14 cellular contexts compared by ENCODE assay signal in the genomic region with DNA sequence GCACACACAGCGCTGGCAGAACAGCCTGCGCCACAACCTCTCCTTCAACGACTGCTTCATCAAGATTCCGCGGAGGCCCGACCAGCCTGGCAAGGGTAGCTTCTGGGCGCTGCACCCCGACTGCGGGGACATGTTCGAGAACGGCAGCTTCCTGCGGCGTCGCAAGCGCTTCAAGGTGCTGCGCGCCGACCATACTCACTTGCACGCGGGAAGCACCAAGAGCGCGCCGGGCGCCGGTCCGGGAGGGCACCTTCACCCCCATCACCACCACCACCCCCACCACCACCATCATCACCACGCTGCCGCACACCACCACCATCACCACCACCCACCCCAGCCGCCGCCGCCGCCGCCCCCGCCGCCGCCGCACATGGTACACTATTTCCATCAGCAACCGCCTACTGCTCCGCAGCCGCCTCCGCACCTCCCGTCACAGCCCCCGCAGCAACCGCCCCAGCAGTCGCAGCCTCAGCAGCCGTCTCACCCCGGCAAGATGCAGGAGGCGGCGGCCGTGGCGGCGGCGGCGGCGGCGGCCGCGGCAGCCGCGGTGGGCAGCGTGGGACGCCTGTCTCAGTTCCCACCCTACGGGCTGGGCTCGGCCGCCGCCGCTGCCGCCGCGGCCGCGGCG. TPM values are rescaled to one million over a fixed set of nuclear protein-coding genes. Genes with fewer than 3 reads are reported as not detected.
DNase-seq lines count a peak whose midpoint lies in the region; ATAC-seq and TF ChIP-seq lines count a peak whose summit lies in the region.
"Had no signal": no experiment of that assay in that cellular context is flagged by ENCODE, and none has a peak within 500 bp of the region (broad histone marks: within the 10 kb centered on the region; RNA-seq: fewer than 3 reads in every experiment).

No MANE protein-coding gene starts in this region.

- TF ChIP-seq CTCF in BE2C (IDR thresholded peaks at IDR 0.05; ENCODE audit: low read depth, low read length) = no peak
- TF ChIP-seq CTCF in GM13976 (IDR thresholded peaks at IDR 0.05; ENCODE audit: borderline replicate concordance, control extremely low read depth, extremely low read depth, insufficient read depth, missing control alignments) = no peak

- POLR2A ChIA-PET in activated naive CD8-positive, alpha-beta T cell treated with anti-CD3 and anti-CD28 coated beads, Interleukin-2, amount 10 ng/mL, durations not matched to agents 7 days and 5 days (lab: Charles Lee) = no interaction called here
- POLR2A ChIA-PET in naive thymus-derived CD4-positive, alpha-beta T cell (lab: Charles Lee) = no interaction called here

- in situ Hi-C loops in GM13976 (cut with MboI; ENCODE audit: low sequenced_read_pairs, unreplicated experiment) = no loop called here

- H3K4me1 Mint-ChIP-seq in activated naive CD8-positive, alpha-beta T cell treated with anti-CD3 and anti-CD28 coated beads, Interleukin-2, amount 10 ng/mL, durations not matched to agents 7 days and 5 days = peaks cover 15% of the 10 kb centered on the region
- peaks cover 12 to 43% (median 30%) of the 10 kb centered on the region in 7 donors for H3K4me1 Mint-ChIP-seq in naive thymus-derived CD4-positive, alpha-beta T cell

- no peaks in the 10 kb centered on the region; the same call in 1 of the 2 replicates for H3K4me1 ChIP-seq in BE2C
- peaks cover 3 to 8% of the 10 kb centered on the region in 2 donors for H3K4me1 ChIP-seq in naive thymus-derived CD4-positive, alpha-beta T cell (ENCODE audit: control insufficient read depth in 2 of 2, insufficient read depth in 2 of 2, low read length in 2 of 2)

- H3K27ac Mint-ChIP-seq in activated naive CD8-positive, alpha-beta T cell treated with anti-CD3 and anti-CD28 coated beads, Interleukin-2, amount 10 ng/mL, durations not matched to agents 7 days and 5 days = peak overlapping the region; percentile 78
- peak overlapping the region in 1 of 9 donors; percentile 70 for H3K27ac Mint-ChIP-seq in naive thymus-derived CD4-positive, alpha-beta T cell
- H3K27ac Mint-ChIP-seq: activated naive CD4-positive, alpha-beta T cell treated with anti-CD3 and anti-CD28 coated beads for 36 hours had no signal

- H3K27me3 ChIP-seq in BE2C = peaks cover 99% of the 10 kb centered on the region
- H3K27me3 ChIP-seq in naive thymus-derived CD4-positive, alpha-beta T cell (ENCODE audit: control insufficient read depth in 2 of 2, insufficient read depth in 2 of 2, low read length in 2 of 2) = peaks cover 0 to 8% of the 10 kb centered on the region in 2 donors

- H3K4me3 ChIP-seq in BE2C (ENCODE audit: low read depth, low read length) = peak overlapping the region; percentile 28; the same call in 1 of the 2 replicates
- no peak overlapping the region for H3K4me3 ChIP-seq in naive thymus-derived CD4-positive, alpha-beta T cell (ENCODE audit: low read length)
- H3K4me3 ChIP-seq: mucosa of descending colon had no signal

- peaks cover 7% of the 10 kb centered on the region for H3K36me3 Mint-ChIP-seq in activated naive CD8-positive, alpha-beta T cell treated with anti-CD3 and anti-CD28 coated beads, Interleukin-2, amount 10 ng/mL, durations not matched to agents 7 days and 5 days
- peaks cover 0 to 7% (median 0%) of the 10 kb centered on the region in 5 donors for H3K36me3 Mint-ChIP-seq in naive thymus-derived CD4-positive, alpha-beta T cell

- peak overlapping the region; percentile 30 for H3K4me3 Mint-ChIP-seq in activated naive CD8-positive, alpha-beta T cell treated with anti-CD3 and anti-CD28 coated beads, Interleukin-2, amount 10 ng/mL, durations not matched to agents 7 days and 5 days
- H3K4me3 Mint-ChIP-seq in naive thymus-derived CD4-positive, alpha-beta T cell = peak overlapping the region in 9 of 10 donors; percentile 5 to 80 (median 44)

- CTCF ChIA-PET in naive thymus-derived CD4-positive, alpha-beta T cell (lab: Charles Lee) = no interaction called here

- DNase-seq in BE2C (no peak), GM13976 (ENCODE audit: low spot score) (peak; percentile 36), NCI-H446 treated with DMSO at 0.1 percent for 48 hours (lab: John Stamatoyannopoulos, UW) (no peak), occipital lobe (lab: John Stamatoyannopoulos, UW) (no peak)
- peak; percentile 40 for DNase-seq in activated naive CD8-positive, alpha-beta T cell treated with anti-CD3 and anti-CD28 coated beads, Interleukin-2, amount 10 ng/mL, durations not matched to agents 7 days and 5 days
- no peak for DNase-seq in naive thymus-derived CD4-positive, alpha-beta T cell
- DNase-seq in activated effector memory CD4-positive, alpha-beta T cell treated with Interleukin-2 at 50 U/mL for 16 hours = no peak
- DNase-seq: activated naive CD4-positive, alpha-beta T cell treated with anti-CD3 and anti-CD28 coated beads for 36 hours; Calu3; mucosa of descending colon; NCI-H2081 treated with DMSO at 0.1 percent for 48 hours; OCI-M1; T1000 had no signal

- H3K9me3 Mint-ChIP-seq in activated naive CD8-positive, alpha-beta T cell treated with anti-CD3 and anti-CD28 coated beads, Interleukin-2, amount 10 ng/mL, durations not matched to agents 7 days and 5 days = no peaks in the 10 kb centered on the region
- peaks cover 0 to 5% (median 0%) of the 10 kb centered on the region in 11 donors for H3K9me3 Mint-ChIP-seq in naive thymus-derived CD4-positive, alpha-beta T cell
- H3K9me3 Mint-ChIP-seq: activated naive CD4-positive, alpha-beta T cell treated with anti-CD3 and anti-CD28 coated beads for 36 hours had no signal

- H3K27me3 Mint-ChIP-seq in activated naive CD8-positive, alpha-beta T cell treated with anti-CD3 and anti-CD28 coated beads, Interleukin-2, amount 10 ng/mL, durations not matched to agents 7 days and 5 days = peaks cover 81% of the 10 kb centered on the region
- H3K27me3 Mint-ChIP-seq in naive thymus-derived CD4-positive, alpha-beta T cell = peaks cover 60 to 90% (median 77%) of the 10 kb centered on the region in 5 donors

- H3K27ac ChIP-seq in naive thymus-derived CD4-positive, alpha-beta T cell (ENCODE audit: low read depth, low read length) = no peak overlapping the region

- no peaks in the 10 kb centered on the region for H3K9me3 ChIP-seq in BE2C
- no peaks in the 10 kb centered on the region for H3K9me3 ChIP-seq in naive thymus-derived CD4-positive, alpha-beta T cell (ENCODE audit: control insufficient read depth in 2 of 3, low read length in 3 of 3)
- H3K9me3 ChIP-seq: mucosa of descending colon had no signal

- no peaks in the 10 kb centered on the region for H3K36me3 ChIP-seq in BE2C
- H3K36me3 ChIP-seq in naive thymus-derived CD4-positive, alpha-beta T cell (ENCODE audit: control insufficient read depth in 2 of 3, insufficient read depth in 3 of 3, low read length in 3 of 3) = no peaks in the 10 kb centered on the region

- intact Hi-C loops in naive thymus-derived CD4-positive, alpha-beta T cell (cut with micrococcal nuclease) = loop anchor here in 1 of 2 donors (10.0 kb wide), 1 partner anchor 1815 kb away; no protein-coding TSS in a partner anchor

- ATAC-seq in activated naive CD8-positive, alpha-beta T cell treated with anti-CD3 and anti-CD28 coated beads, Interleukin-2, amount 10 ng/mL, durations not matched to agents 7 days and 5 days (ENCODE audit: low read depth) = no peak
- no peak for ATAC-seq in naive thymus-derived CD4-positive, alpha-beta T cell
- ATAC-seq in HG02870 (IDR thresholded peaks at IDR 0.05; ENCODE audit: unreplicated experiment) = no peak

RNA-seq across cellular contexts. Expression of gene FOXB2, which starts 0.5 kb away (rescaled TPM):
- polyA plus RNA-seq in BE2C (2012; ENCODE audit: insufficient read depth, insufficient read length, low read depth) = not detected
- total RNA-seq in activated naive CD8-positive, alpha-beta T cell treated with anti-CD3 and anti-CD28 coated beads, Interleukin-2, amount 10 ng/mL, durations not matched to agents 7 days and 5 days = not detected
- total RNA-seq in naive thymus-derived CD4-positive, alpha-beta T cell = not detected
- not detected for polyA plus RNA-seq in naive thymus-derived CD4-positive, alpha-beta T cell
- not detected for total RNA-seq in occipital lobe
- total RNA-seq: activated naive CD4-positive, alpha-beta T cell treated with anti-CD3 and anti-CD28 coated beads for 36 hours; Calu3; mucosa of descending colon had no signal

Comparison
In these comparisons a context has a peak if more than half of its experiments do, and no peak if none do; other contexts are left out.
1. DNase-seq: peak in GM13976 (single experiment) and activated naive CD8-positive, alpha-beta T cell treated with anti-CD3 and anti-CD28 coated beads, Interleukin-2, amount 10 ng/mL, durations not matched to agents 7 days and 5 days (single experiment); none in BE2C (single experiment), naive thymus-derived CD4-positive, alpha-beta T cell (0 of 9), NCI-H446 treated with DMSO at 0.1 percent for 48 hours (single experiment), activated effector memory CD4-positive, alpha-beta T cell treated with Interleukin-2 at 50 U/mL for 16 hours (single experiment) and occipital lobe (single experiment).